In the genomic region with DNA sequence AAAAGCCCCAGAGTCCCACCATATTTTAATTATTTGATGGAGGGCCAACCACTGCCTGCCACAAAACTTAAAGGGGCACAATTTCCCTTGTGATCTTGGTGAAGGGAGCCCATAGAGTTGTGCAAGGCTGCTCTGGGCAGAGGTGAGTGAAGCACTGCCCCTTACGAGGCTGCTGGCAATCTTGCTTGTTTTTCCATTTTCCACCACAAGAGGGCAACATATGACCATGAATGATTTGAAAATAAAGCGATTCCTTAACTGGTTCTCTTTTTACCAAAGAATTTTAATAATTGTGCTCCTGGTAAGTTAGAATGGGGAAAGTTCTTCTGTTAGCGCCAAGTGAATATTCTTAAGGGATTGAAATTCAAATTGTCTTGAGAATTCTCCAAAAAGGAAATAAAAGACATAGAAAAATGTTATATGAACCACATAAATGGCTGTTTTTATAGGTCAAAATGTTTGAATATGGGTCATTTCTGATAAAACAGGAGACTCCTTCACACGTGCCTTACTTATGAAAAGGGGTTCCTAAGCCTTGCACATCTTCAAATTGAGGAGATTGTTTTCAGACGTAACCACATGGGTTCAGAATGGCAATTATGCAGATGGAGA, we compare ENCODE assay signal across 8 cellular contexts. TPM values are rescaled to one million over a fixed set of nuclear protein-coding genes. Genes with fewer than 3 reads are reported as not detected.
A peak's percentile ranks its signal among the peaks of the same experiment; 100 is the strongest.
DNase-seq lines count a peak whose midpoint lies in the region; ATAC-seq, FAIRE-seq and TF ChIP-seq lines count a peak whose summit lies in the region.

No MANE protein-coding gene starts in this region.

- peak in 10 of 14 donors; percentile 2 to 59 (median 16) for DNase-seq in C1 segment of cervical spinal cord (lab: John Stamatoyannopoulos, UW)
- peak; percentile 34 for DNase-seq in GM19238 (ENCODE audit: insufficient read length, low spot score)
- peak; percentile 81 for DNase-seq in KBM-7
- DNase-seq in RCC 7860 (ENCODE audit: low spot score), result peak; percentile 63
- DNase-seq in activated T-helper 1 cell treated with anti-CD3 and anti-CD28 coated beads, Interleukin-12 subunit alpha, Interleukin-12 subunit beta, Interleukin-2, Interleukin-4 antibody, amounts not matched to agents 30 ng/mL and 10 ng/mL and 1 ng/mL, durations not matched to agents 14 hours and 24 hours and 36 hours (ENCODE audit: low spot score), result peak; percentile 53
- peak; percentile 88 for DNase-seq in fibroblast of the aortic adventitia (ENCODE audit: low read depth)
- DNase-seq in omental fat pad (ENCODE audit: low spot score), result peak; percentile 35
- peak in 1 of 2 donors; percentile 62 for DNase-seq in upper lobe of left lung

- H3K36me3 Mint-ChIP-seq in activated T-helper 1 cell treated with anti-CD3 and anti-CD28 coated beads, Interleukin-12 subunit alpha, Interleukin-12 subunit beta, Interleukin-2, Interleukin-4 antibody, amounts not matched to agents 30 ng/mL and 10 ng/mL and 1 ng/mL, durations not matched to agents 14 hours and 24 hours and 36 hours (ENCODE audit: low read depth), result peaks cover 2% of the 10 kb centered on the region

- H3K27ac ChIP-seq in upper lobe of left lung, result no peak overlapping the region

- TF ChIP-seq EP300 in upper lobe of left lung (IDR thresholded peaks at IDR 0.05), result no peak

- H3K4me1 ChIP-seq in upper lobe of left lung, result peaks cover 2 to 24% (median 18%) of the 10 kb centered on the region in 4 donors

- no peaks in the 10 kb centered on the region for H3K9me3 Mint-ChIP-seq in activated T-helper 1 cell treated with anti-CD3 and anti-CD28 coated beads, Interleukin-12 subunit alpha, Interleukin-12 subunit beta, Interleukin-2, Interleukin-4 antibody, amounts not matched to agents 30 ng/mL and 10 ng/mL and 1 ng/mL, durations not matched to agents 14 hours and 24 hours and 36 hours

- H3K4me1 Mint-ChIP-seq in activated T-helper 1 cell treated with anti-CD3 and anti-CD28 coated beads, Interleukin-12 subunit alpha, Interleukin-12 subunit beta, Interleukin-2, Interleukin-4 antibody, amounts not matched to agents 30 ng/mL and 10 ng/mL and 1 ng/mL, durations not matched to agents 14 hours and 24 hours and 36 hours (ENCODE audit: low read depth), result peaks cover 3% of the 10 kb centered on the region

- FAIRE-seq in RCC 7860 (lab: Jason Lieb, UNC), result peak; percentile 82

- TF ChIP-seq POLR2A in upper lobe of left lung (IDR thresholded peaks at IDR 0.05), result no peak

- ATAC-seq in omental fat pad (ENCODE audit: low FRiP score) (peak; percentile 78), upper lobe of left lung (ENCODE audit: low FRiP score in 2 of 2) (peak; percentile 69 to 88)

- H3K4me3 ChIP-seq in fibroblast of the aortic adventitia (ENCODE audit: low read depth, low read length) (no peak overlapping the region), upper lobe of left lung (no peak overlapping the region)

- intact Hi-C loops in activated T-helper 1 cell treated with anti-CD3 and anti-CD28 coated beads, Interleukin-12 subunit alpha, Interleukin-12 subunit beta, Interleukin-2, Interleukin-4 antibody, amounts not matched to agents 30 ng/mL and 10 ng/mL and 1 ng/mL, durations not matched to agents 14 hours and 24 hours and 36 hours (cut with micrococcal nuclease), result loop anchor here (1.0 to 5.0 kb wide), 5 partner anchors 76 to 630 kb away; a partner anchor contains a TSS

- H3K4me3 Mint-ChIP-seq in activated T-helper 1 cell treated with anti-CD3 and anti-CD28 coated beads, Interleukin-12 subunit alpha, Interleukin-12 subunit beta, Interleukin-2, Interleukin-4 antibody, amounts not matched to agents 30 ng/mL and 10 ng/mL and 1 ng/mL, durations not matched to agents 14 hours and 24 hours and 36 hours, result no peak overlapping the region

- TF ChIP-seq CTCF in fibroblast of the aortic adventitia (IDR thresholded peaks at IDR 0.05; ENCODE audit: insufficient read depth, low read length), result peak; percentile 58
- TF ChIP-seq CTCF in omental fat pad (IDR thresholded peaks at IDR 0.05), result peak in 2 of 3 donors; percentile 60 to 70
- peak; percentile 73 to 86 (median 77) for TF ChIP-seq CTCF in upper lobe of left lung (IDR thresholded peaks at IDR 0.05)

- H3K27ac Mint-ChIP-seq in activated T-helper 1 cell treated with anti-CD3 and anti-CD28 coated beads, Interleukin-12 subunit alpha, Interleukin-12 subunit beta, Interleukin-2, Interleukin-4 antibody, amounts not matched to agents 30 ng/mL and 10 ng/mL and 1 ng/mL, durations not matched to agents 14 hours and 24 hours and 36 hours, result no peak overlapping the region

- no peaks in the 10 kb centered on the region for H3K9me3 ChIP-seq in upper lobe of left lung

- H3K36me3 ChIP-seq in upper lobe of left lung, result no peaks in the 10 kb centered on the region

- WGBS in upper lobe of left lung, 2 donors, result 25 to 27% methylated on average over 5 of the region's 5 CpGs

- no peaks in the 10 kb centered on the region for H3K27me3 Mint-ChIP-seq in activated T-helper 1 cell treated with anti-CD3 and anti-CD28 coated beads, Interleukin-12 subunit alpha, Interleukin-12 subunit beta, Interleukin-2, Interleukin-4 antibody, amounts not matched to agents 30 ng/mL and 10 ng/mL and 1 ng/mL, durations not matched to agents 14 hours and 24 hours and 36 hours (ENCODE audit: insufficient read depth)

- in situ Hi-C loops in KBM-7 (cut with MboI; ENCODE audit: low pct_unique_long_range_greater_than_20kb, low sequenced_read_pairs), result no loop called here

- no peaks in the 10 kb centered on the region for H3K27me3 ChIP-seq in upper lobe of left lung

RNA-seq across cellular contexts. Expression of a gene that starts 22.7 kb away (rescaled TPM):
- total RNA-seq in activated T-helper 1 cell treated with anti-CD3 and anti-CD28 coated beads, Interleukin-12 subunit alpha, Interleukin-12 subunit beta, Interleukin-2, Interleukin-4 antibody, amounts not matched to agents 30 ng/mL and 10 ng/mL and 1 ng/mL, durations not matched to agents 14 hours and 24 hours and 36 hours, result 38.9 and 39.8 TPM in 2 replicates
- 52.4 and 83.5 TPM in 2 replicates for total RNA-seq in fibroblast of the aortic adventitia (ENCODE audit: low replicate concordance)
- 100 to 1,000 TPM in 2 of 4 donors, 10 to 100 TPM in 2; 71.2 to 312 (median 162) TPM for total RNA-seq in omental fat pad
- 100 to 1,000 TPM in 1 of 6 donors, 10 to 100 TPM in 5; 25.1 to 101 (median 61.3) TPM for total RNA-seq in upper lobe of left lung
